In the genomic region with DNA sequence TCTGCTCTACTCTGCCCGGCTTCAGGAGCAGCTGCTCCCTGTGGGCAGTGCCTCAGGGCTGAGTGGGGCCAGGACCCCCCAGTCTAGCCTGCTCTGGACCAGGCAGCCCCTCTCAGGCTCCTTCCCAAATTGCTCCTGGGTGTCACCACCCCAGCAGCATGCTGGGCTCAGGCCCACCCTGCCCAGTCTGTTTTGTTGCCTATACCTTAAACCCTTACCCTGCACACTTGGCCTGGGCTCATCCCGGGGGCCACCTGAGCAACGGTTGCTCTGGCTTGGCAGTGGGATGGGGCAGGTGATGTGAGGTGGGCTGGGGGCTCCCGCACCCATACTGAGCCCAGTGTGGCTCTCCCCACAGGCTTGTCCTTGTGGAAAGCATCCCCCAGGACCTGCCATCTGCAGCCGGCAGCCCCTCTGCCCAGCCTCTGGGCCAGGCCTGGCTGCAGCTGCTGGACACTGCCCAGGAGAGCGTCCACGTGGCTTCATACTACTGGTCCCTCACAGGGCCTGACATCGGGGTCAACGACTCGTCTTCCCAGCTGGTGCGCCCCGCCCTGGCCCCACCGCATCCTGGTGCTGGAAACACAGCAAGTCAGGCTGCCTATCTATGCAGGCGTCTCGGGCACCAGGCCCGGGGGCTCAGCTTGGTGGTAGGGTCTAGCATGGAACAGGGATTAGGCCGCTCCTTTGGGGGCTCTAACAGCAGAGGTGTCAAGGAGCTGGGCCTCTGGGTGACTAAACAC, we compare ENCODE assay signal across 10 cellular contexts.
"Had no signal": no experiment of that assay in that cellular context is flagged by ENCODE, and none has a peak within 500 bp of the region (broad histone marks: within the 10 kb centered on the region; RNA-seq: fewer than 3 reads in every experiment).

No MANE protein-coding gene starts in this region.

- H3K9ac ChIP-seq: parathyroid adenoma had no signal

- H3K36me3 ChIP-seq: adrenal gland had no signal

- ATAC-seq: stimulated activated effector memory CD8-positive, alpha-beta T cell treated with anti-CD3 and anti-CD28 coated beads, Interleukin-12 subunit alpha, Interleukin-12 subunit beta, amount 100 ng/mL, for 72 hours had no signal

- H3K4me3 ChIP-seq: adrenal gland, dorsolateral prefrontal cortex had no signal

- H3K79me2 ChIP-seq: parathyroid adenoma had no signal

- H3K9me3 ChIP-seq: adrenal gland had no signal

- DNase-seq: activated CD4-positive, alpha-beta T cell treated with anti-CD3 and anti-CD28 coated beads, Interleukin-2, amount 50 U/mL, for 1 hour; activated effector memory CD4-positive, alpha-beta T cell treated with anti-CD3 and anti-CD28 coated beads, Interleukin-2, amount 50 U/mL, for 16 hours; activated T-cell treated with anti-CD3 and anti-CD28 coated beads, Interleukin-2, amount 50 U/mL, for 48 hours; adrenal gland; erythroblast; naive B cell; T-helper 2 cell had no signal

- H3K27ac ChIP-seq: adrenal gland, dorsolateral prefrontal cortex, parathyroid adenoma had no signal
